Comparison of ENCODE assay signal across 1 cellular context in genomic region chr1:181033128-181033798, GRCh38.
TF ChIP-seq lines count a peak whose summit lies in the region.

No MANE protein-coding gene starts in this region.

TF ChIP-seq in GM12878, 131 proteins besides CTCF, POLR2A, EP300 and RAD21 (continued from another document):
- TF ChIP-seq BACH1 (IDR thresholded peaks at IDR 0.05; ENCODE audit: borderline replicate concordance) (no peak), ESRRA (IDR thresholded peaks at IDR 0.05; ENCODE audit: low read length) (no peak), ZNF687 (IDR thresholded peaks at IDR 0.05) (peak; percentile 94), SREBF2 (IDR thresholded peaks at IDR 0.05; ENCODE audit: low read length) (no peak), NR2F1 (conservative IDR thresholded peaks at IDR 0.05) (no peak), CBX5 (IDR thresholded peaks at IDR 0.05; ENCODE audit: low read depth) (no peak), GATAD2B (conservative IDR thresholded peaks at IDR 0.05; ENCODE audit: low read depth) (0 out of 2 replicates have a peak, but pooled peaks have one; percentile 24), PKNOX1 (IDR thresholded peaks at IDR 0.05) (no peak), TCF3 (IDR thresholded peaks at IDR 0.05; ENCODE audit: borderline replicate concordance, insufficient read depth, low read depth, low read length) (no peak), MTA2 (IDR thresholded peaks at IDR 0.05; ENCODE audit: low read depth) (no peak), NFYA (IDR thresholded peaks at IDR 0.05; ENCODE audit: borderline replicate concordance, low read depth, low read length) (no peak), PRDM15 (CRISPR knock-in tag; IDR thresholded peaks at IDR 0.05) (no peak), SUPT20H (IDR thresholded peaks at IDR 0.05; ENCODE audit: borderline replicate concordance, control insufficient read depth, low read depth, low read length) (no peak), HCFC1 (IDR thresholded peaks at IDR 0.05; ENCODE audit: low read length) (no peak), EGR1 (IDR thresholded peaks at IDR 0.05; ENCODE audit: borderline replicate concordance in 1 of 2, low read depth in 2 of 2, low read length in 2 of 2) (no peak), POLR2AphosphoS5 (IDR thresholded peaks at IDR 0.05; ENCODE audit: low read length) (no peak; the same call in 1 of the 2 replicates), CHD2 (IDR thresholded peaks at IDR 0.05; ENCODE audit: borderline replicate concordance, low read depth, low read length) (no peak), IKZF1 (conservative IDR thresholded peaks at IDR 0.05) (peak; percentile 52; the same call in 1 of the 2 replicates), HDGF (IDR thresholded peaks at IDR 0.05) (0 out of 2 replicates have a peak, but pooled peaks have one; percentile 46), RELB (IDR thresholded peaks at IDR 0.05; ENCODE audit: low read depth) (peak; percentile 36; the same call in 1 of the 2 replicates)
- TF ChIP-seq, protein P1, sequence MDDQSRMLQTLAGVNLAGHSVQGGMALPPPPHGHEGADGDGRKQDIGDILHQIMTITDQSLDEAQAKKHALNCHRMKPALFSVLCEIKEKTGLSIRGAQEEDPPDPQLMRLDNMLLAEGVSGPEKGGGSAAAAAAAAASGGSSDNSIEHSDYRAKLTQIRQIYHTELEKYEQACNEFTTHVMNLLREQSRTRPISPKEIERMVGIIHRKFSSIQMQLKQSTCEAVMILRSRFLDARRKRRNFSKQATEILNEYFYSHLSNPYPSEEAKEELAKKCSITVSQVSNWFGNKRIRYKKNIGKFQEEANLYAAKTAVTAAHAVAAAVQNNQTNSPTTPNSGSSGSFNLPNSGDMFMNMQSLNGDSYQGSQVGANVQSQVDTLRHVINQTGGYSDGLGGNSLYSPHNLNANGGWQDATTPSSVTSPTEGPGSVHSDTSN (IDR thresholded peaks at IDR 0.05; ENCODE audit: insufficient replicate concordance, low read depth, low read length) = no peak
- TF ChIP-seq, protein P2, sequence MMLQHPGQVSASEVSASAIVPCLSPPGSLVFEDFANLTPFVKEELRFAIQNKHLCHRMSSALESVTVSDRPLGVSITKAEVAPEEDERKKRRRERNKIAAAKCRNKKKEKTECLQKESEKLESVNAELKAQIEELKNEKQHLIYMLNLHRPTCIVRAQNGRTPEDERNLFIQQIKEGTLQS (IDR thresholded peaks at IDR 0.05; ENCODE audit: borderline replicate concordance, extremely low read depth, low read depth, low read length) = no peak
